Comparison of ENCODE assay signal across 22 cellular contexts in the genomic region with DNA sequence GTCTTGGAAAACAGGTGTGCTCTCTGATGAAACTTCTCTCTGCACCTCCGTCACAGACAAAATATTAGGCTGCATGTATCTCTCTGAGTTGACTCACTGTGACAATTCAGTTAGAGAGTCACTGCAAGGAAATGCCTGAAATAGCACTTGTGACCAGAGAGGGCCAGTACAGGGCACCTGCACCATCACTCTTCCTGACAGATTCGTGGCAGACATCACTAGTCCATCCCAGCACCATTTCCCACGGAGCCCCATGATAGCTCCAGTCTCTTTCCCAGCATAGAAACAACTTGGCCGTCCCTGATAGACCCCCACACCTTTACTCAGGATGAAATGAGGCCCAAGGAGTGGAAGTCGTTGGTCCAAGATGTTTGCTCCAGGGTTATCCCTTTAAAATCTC.
"Had no signal": no experiment of that assay in that cellular context is flagged by ENCODE, and none has a peak within 500 bp of the region (broad histone marks: within the 10 kb centered on the region; RNA-seq: fewer than 3 reads in every experiment).

No MANE protein-coding gene starts in this region.

- H3K9me3 ChIP-seq: colonic mucosa, sigmoid colon, testis had no signal

- H3K4me1 Mint-ChIP-seq: central memory CD8-positive, alpha-beta T cell; stimulated activated memory B cell treated with anti-CD40 and anti-IgM and Interleukin-4, amounts not matched to agents 10 μg/mL and 1 μg/mL and 100 μg/mL, for 72 hours had no signal

- H3K27me3 ChIP-seq: ascending aorta, colonic mucosa, sigmoid colon, testis had no signal

- DNase-seq: activated CD8-positive, alpha-beta memory T cell treated with anti-CD3 and anti-CD28 coated beads for 24 hours; activated CD8-positive, alpha-beta memory T cell treated with anti-CD3 and anti-CD28 coated beads, Interleukin-2, amount 50 U/mL, for 48 hours; activated effector memory CD4-positive, alpha-beta T cell treated with anti-CD3 and anti-CD28 coated beads, Interleukin-2, amount 50 U/mL, for 16 hours; activated naive CD4-positive, alpha-beta T cell treated with anti-CD3 and anti-CD28 coated beads, Interleukin-2, amount 50 U/mL, for 16 hours; activated T-cell treated with anti-CD3 and anti-CD28 coated beads, Interleukin-2, amount 50 U/mL, for 48 hours; colonic mucosa; erythroblast; nucleus accumbens; posterior cingulate gyrus; sigmoid colon; spleen; stimulated activated CD4-positive, alpha-beta T cell treated with anti-CD3 and anti-CD28 coated beads, Interleukin-4, amount 100 ng/mL, for 4 hours; T-helper 9 cell; testis had no signal

- ATAC-seq: left lobe of liver; stimulated activated memory B cell treated with anti-CD40 and anti-IgM and Interleukin-4, amounts not matched to agents 10 μg/mL and 1 μg/mL and 100 μg/mL, for 72 hours had no signal

- H3K27ac ChIP-seq: ascending aorta, colonic mucosa, sigmoid colon, spleen, testis had no signal

- H3K4me3 Mint-ChIP-seq: central memory CD8-positive, alpha-beta T cell; mesothelial cell of epicardium; nephron; stimulated activated memory B cell treated with anti-CD40 and anti-IgM and Interleukin-4, amounts not matched to agents 10 μg/mL and 1 μg/mL and 100 μg/mL, for 72 hours; type B pancreatic cell had no signal

- H3K4me3 ChIP-seq: ascending aorta, colonic mucosa, lung, sigmoid colon, spleen, testis had no signal

- H3K36me3 Mint-ChIP-seq: stimulated activated memory B cell treated with anti-CD40 and anti-IgM and Interleukin-4, amounts not matched to agents 10 μg/mL and 1 μg/mL and 100 μg/mL, for 72 hours; type B pancreatic cell had no signal

- H3K36me3 ChIP-seq: ascending aorta, colonic mucosa, sigmoid colon, spleen had no signal

- H3K27ac Mint-ChIP-seq: mesothelial cell of epicardium; nephron; stimulated activated memory B cell treated with anti-CD40 and anti-IgM and Interleukin-4, amounts not matched to agents 10 μg/mL and 1 μg/mL and 100 μg/mL, for 72 hours; type B pancreatic cell had no signal

- H3K27me3 Mint-ChIP-seq: central memory CD8-positive, alpha-beta T cell; stimulated activated memory B cell treated with anti-CD40 and anti-IgM and Interleukin-4, amounts not matched to agents 10 μg/mL and 1 μg/mL and 100 μg/mL, for 72 hours had no signal

- H3K9me3 Mint-ChIP-seq: central memory CD8-positive, alpha-beta T cell had no signal

- H3K4me1 ChIP-seq: ascending aorta, colonic mucosa, sigmoid colon, spleen, testis had no signal
